In the genomic region with DNA sequence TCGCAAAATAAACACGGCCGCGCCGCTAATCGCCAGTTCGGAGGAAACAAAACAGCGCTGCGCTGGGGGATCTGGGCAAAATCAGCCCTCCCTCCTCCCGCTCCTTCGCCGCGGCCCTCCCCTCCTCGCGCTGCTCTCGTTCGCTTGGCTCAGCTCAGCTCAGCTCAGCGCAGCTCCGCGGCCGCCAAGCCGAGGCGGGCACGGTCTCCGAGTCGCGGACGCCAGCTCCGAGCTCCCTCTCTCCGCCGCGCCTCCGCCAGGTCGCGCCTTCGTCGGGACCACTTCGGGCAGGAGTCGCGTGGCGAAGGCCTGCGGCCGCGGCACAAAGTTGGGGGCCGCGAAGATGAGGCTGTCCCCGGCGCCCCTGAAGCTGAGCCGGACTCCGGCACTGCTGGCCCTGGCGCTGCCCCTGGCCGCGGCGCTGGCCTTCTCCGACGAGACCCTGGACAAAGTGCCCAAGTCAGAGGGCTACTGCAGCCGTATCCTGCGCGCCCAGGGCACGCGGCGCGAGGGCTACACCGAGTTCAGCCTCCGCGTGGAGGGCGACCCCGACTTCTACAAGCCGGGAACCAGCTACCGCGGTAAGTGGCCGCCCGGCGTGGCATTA, we compare ENCODE assay signal across 1 cellular context.
TF ChIP-seq lines count a peak whose summit lies in the region.

SPON1 (plus strand) TSS at position 162 of the 607 bp plus-strand sequence; CDS start at position 344, 182 bp downstream.

TF ChIP-seq in SK-N-SH treated with all-trans-retinoic acid at 6 μM for 48 hours, 23 proteins besides CTCF, POLR2A, EP300 and RAD21 (continued from another document):
- TF ChIP-seq, protein P1, sequence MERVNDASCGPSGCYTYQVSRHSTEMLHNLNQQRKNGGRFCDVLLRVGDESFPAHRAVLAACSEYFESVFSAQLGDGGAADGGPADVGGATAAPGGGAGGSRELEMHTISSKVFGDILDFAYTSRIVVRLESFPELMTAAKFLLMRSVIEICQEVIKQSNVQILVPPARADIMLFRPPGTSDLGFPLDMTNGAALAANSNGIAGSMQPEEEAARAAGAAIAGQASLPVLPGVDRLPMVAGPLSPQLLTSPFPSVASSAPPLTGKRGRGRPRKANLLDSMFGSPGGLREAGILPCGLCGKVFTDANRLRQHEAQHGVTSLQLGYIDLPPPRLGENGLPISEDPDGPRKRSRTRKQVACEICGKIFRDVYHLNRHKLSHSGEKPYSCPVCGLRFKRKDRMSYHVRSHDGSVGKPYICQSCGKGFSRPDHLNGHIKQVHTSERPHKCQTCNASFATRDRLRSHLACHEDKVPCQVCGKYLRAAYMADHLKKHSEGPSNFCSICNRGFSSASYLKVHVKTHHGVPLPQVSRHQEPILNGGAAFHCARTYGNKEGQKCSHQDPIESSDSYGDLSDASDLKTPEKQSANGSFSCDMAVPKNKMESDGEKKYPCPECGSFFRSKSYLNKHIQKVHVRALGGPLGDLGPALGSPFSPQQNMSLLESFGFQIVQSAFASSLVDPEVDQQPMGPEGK (CRISPR knock-in tag; IDR thresholded peaks at IDR 0.05; ENCODE audit: borderline replicate concordance), result no peak
- TF ChIP-seq ARNTL (CRISPR knock-in tag; IDR thresholded peaks at IDR 0.05; ENCODE audit: borderline replicate concordance, low read depth), result no peak
- TF ChIP-seq OSR1 (CRISPR knock-in tag; IDR thresholded peaks at IDR 0.05), result no peak
- TF ChIP-seq ZNF70 (CRISPR knock-in tag; IDR thresholded peaks at IDR 0.05), result no peak
TF ChIP-seq in SK-N-SH treated with all-trans-retinoic acid at 6 μM for 48 hours: peak in this region for 0.
